Comparison of ENCODE assay signal across 19 cellular contexts in genomic region chr20:61982240-61982950, GRCh38.
A peak's percentile ranks its signal among the peaks of the same experiment; 100 is the strongest.
DNase-seq lines count a peak whose midpoint lies in the region; ATAC-seq and TF ChIP-seq lines count a peak whose summit lies in the region.
"Had no signal": no experiment of that assay in that cellular context is flagged by ENCODE, and none has a peak within 500 bp of the region (broad histone marks: within the 10 kb centered on the region; RNA-seq: fewer than 3 reads in every experiment).

No MANE protein-coding gene starts in this region.

- peaks cover under 1% of the 10 kb centered on the region for H3K36me3 ChIP-seq in CD4-positive, alpha-beta memory T cell (ENCODE audit: insufficient read depth, low read length)
- H3K36me3 ChIP-seq: pancreas, right lobe of liver had no signal

- TF ChIP-seq POLR2A in GM18505 (IDR thresholded peaks at IDR 0.05; ENCODE audit: borderline replicate concordance, extremely low read depth, insufficient read depth, insufficient read length): no peak

- peak overlapping the region; percentile 72 for H3K27ac Mint-ChIP-seq in activated CD8-positive, alpha-beta memory T cell treated with anti-CD3 and anti-CD28 coated beads, Interleukin-2, amount 10 ng/mL, durations not matched to agents 7 days and 5 days
- H3K27ac Mint-ChIP-seq in CD4-positive, alpha-beta memory T cell: peak overlapping the region in 5 of 7 donors; percentile 29 to 89 (median 79)
- H3K27ac Mint-ChIP-seq in activated CD4-positive, alpha-beta memory T cell treated with anti-CD3 and anti-CD28 coated beads for 36 hours: peak overlapping the region; percentile 28
- H3K27ac Mint-ChIP-seq in memory B cell: peak overlapping the region; percentile 69

- no peak overlapping the region for H3K4me3 ChIP-seq in CD4-positive, alpha-beta memory T cell (ENCODE audit: low read length in 2 of 2)
- H3K4me3 ChIP-seq: adrenal gland, pancreas, right lobe of liver, SJCRH30 had no signal

- POLR2A ChIA-PET in CD4-positive, alpha-beta memory T cell (lab: Charles Lee; ENCODE audit: partially characterized antibody): no interaction called here
- POLR2A ChIA-PET in activated CD4-positive, alpha-beta memory T cell treated with anti-CD3 and anti-CD28 coated beads for 36 hours (lab: Charles Lee): no interaction called here

- intact Hi-C loops in CD4-positive, alpha-beta memory T cell (cut with micrococcal nuclease): no loop called here
- intact Hi-C loops in activated CD4-positive, alpha-beta memory T cell treated with anti-CD3 and anti-CD28 coated beads for 36 hours (cut with micrococcal nuclease): no loop called here

- peaks cover 16% of the 10 kb centered on the region for H3K9me3 Mint-ChIP-seq in activated CD8-positive, alpha-beta memory T cell treated with anti-CD3 and anti-CD28 coated beads, Interleukin-2, amount 10 ng/mL, durations not matched to agents 7 days and 5 days (ENCODE audit: low read depth)
- peaks cover 0 to 24% (median 10%) of the 10 kb centered on the region in 8 donors for H3K9me3 Mint-ChIP-seq in CD4-positive, alpha-beta memory T cell
- peaks cover 6% of the 10 kb centered on the region for H3K9me3 Mint-ChIP-seq in activated CD4-positive, alpha-beta memory T cell treated with anti-CD3 and anti-CD28 coated beads for 36 hours
- peaks cover 3% of the 10 kb centered on the region for H3K9me3 Mint-ChIP-seq in memory B cell
- H3K9me3 Mint-ChIP-seq: activated T-cell treated with anti-CD3 and anti-CD28 coated beads, Interleukin-2, amount 50 U/mL, for 4 hours had no signal

- H3K36me3 Mint-ChIP-seq in activated CD8-positive, alpha-beta memory T cell treated with anti-CD3 and anti-CD28 coated beads, Interleukin-2, amount 10 ng/mL, durations not matched to agents 7 days and 5 days: peaks cover 61% of the 10 kb centered on the region
- H3K36me3 Mint-ChIP-seq in CD4-positive, alpha-beta memory T cell: peaks cover 28 to 44% of the 10 kb centered on the region in 2 donors
- peaks cover 29% of the 10 kb centered on the region for H3K36me3 Mint-ChIP-seq in activated CD4-positive, alpha-beta memory T cell treated with anti-CD3 and anti-CD28 coated beads for 36 hours
- peaks cover 29% of the 10 kb centered on the region for H3K36me3 Mint-ChIP-seq in memory B cell

- H3K27ac ChIP-seq in CD4-positive, alpha-beta memory T cell (ENCODE audit: low read depth, low read length): no peak overlapping the region
- H3K27ac ChIP-seq: adrenal gland, pancreas, right lobe of liver, SJCRH30 had no signal

- no peaks in the 10 kb centered on the region for H3K27me3 Mint-ChIP-seq in activated CD8-positive, alpha-beta memory T cell treated with anti-CD3 and anti-CD28 coated beads, Interleukin-2, amount 10 ng/mL, durations not matched to agents 7 days and 5 days
- H3K27me3 Mint-ChIP-seq in CD4-positive, alpha-beta memory T cell: no peaks in the 10 kb centered on the region
- no peaks in the 10 kb centered on the region for H3K27me3 Mint-ChIP-seq in activated CD4-positive, alpha-beta memory T cell treated with anti-CD3 and anti-CD28 coated beads for 36 hours
- H3K27me3 Mint-ChIP-seq in memory B cell: no peaks in the 10 kb centered on the region

- peaks cover 8% of the 10 kb centered on the region for H3K4me1 ChIP-seq in CD4-positive, alpha-beta memory T cell (ENCODE audit: insufficient read depth, low read length)
- H3K4me1 ChIP-seq: adrenal gland, pancreas, right lobe of liver, SJCRH30 had no signal

- CTCF ChIA-PET in activated CD8-positive, alpha-beta memory T cell treated with anti-CD3 and anti-CD28 coated beads, Interleukin-2, amount 10 ng/mL, durations not matched to agents 7 days and 5 days (lab: Charles Lee): no interaction called here
- CTCF ChIA-PET in CD4-positive, alpha-beta memory T cell (lab: Charles Lee; ENCODE audit: partially characterized antibody): no interaction called here
- CTCF ChIA-PET in activated CD4-positive, alpha-beta memory T cell treated with anti-CD3 and anti-CD28 coated beads for 36 hours (lab: Charles Lee): no interaction called here

- H3K27me3 ChIP-seq in CD4-positive, alpha-beta memory T cell (ENCODE audit: insufficient read depth, low read length): no peaks in the 10 kb centered on the region
- H3K27me3 ChIP-seq: adrenal gland, pancreas, right lobe of liver, SJCRH30 had no signal

- peaks cover 5% of the 10 kb centered on the region for H3K4me1 Mint-ChIP-seq in activated CD8-positive, alpha-beta memory T cell treated with anti-CD3 and anti-CD28 coated beads, Interleukin-2, amount 10 ng/mL, durations not matched to agents 7 days and 5 days
- H3K4me1 Mint-ChIP-seq in CD4-positive, alpha-beta memory T cell: peaks cover 8 to 43% (median 19%) of the 10 kb centered on the region in 4 donors
- H3K4me1 Mint-ChIP-seq in activated CD4-positive, alpha-beta memory T cell treated with anti-CD3 and anti-CD28 coated beads for 36 hours (ENCODE audit: low read depth): peaks cover 17% of the 10 kb centered on the region
- H3K4me1 Mint-ChIP-seq in memory B cell: peaks cover 17% of the 10 kb centered on the region

- peaks cover 0 to 4% of the 10 kb centered on the region in 2 donors for H3K9me3 ChIP-seq in CD4-positive, alpha-beta memory T cell (ENCODE audit: control insufficient read depth in 1 of 2, low read length in 2 of 2)
- H3K9me3 ChIP-seq: adrenal gland, pancreas, right lobe of liver, SJCRH30 had no signal

- ATAC-seq in activated CD8-positive, alpha-beta memory T cell treated with anti-CD3 and anti-CD28 coated beads, Interleukin-2, amount 10 ng/mL, durations not matched to agents 7 days and 5 days: no peak
- no peak for ATAC-seq in memory B cell (ENCODE audit: low read depth)
- no peak for ATAC-seq in GM18505 (IDR thresholded peaks at IDR 0.05; ENCODE audit: unreplicated experiment)
- ATAC-seq: activated T-cell treated with anti-CD3 and anti-CD28 coated beads, Interleukin-2, amount 50 U/mL, for 4 hours; pancreas; right lobe of liver had no signal

- H3K4me3 Mint-ChIP-seq in activated CD8-positive, alpha-beta memory T cell treated with anti-CD3 and anti-CD28 coated beads, Interleukin-2, amount 10 ng/mL, durations not matched to agents 7 days and 5 days: no peak overlapping the region
- peak overlapping the region in 3 of 8 donors; percentile 21 to 48 (median 34) for H3K4me3 Mint-ChIP-seq in CD4-positive, alpha-beta memory T cell
- no peak overlapping the region for H3K4me3 Mint-ChIP-seq in activated CD4-positive, alpha-beta memory T cell treated with anti-CD3 and anti-CD28 coated beads for 36 hours
- H3K4me3 Mint-ChIP-seq in memory B cell: no peak overlapping the region
- H3K4me3 Mint-ChIP-seq: activated T-cell treated with anti-CD3 and anti-CD28 coated beads, Interleukin-2, amount 50 U/mL, for 4 hours had no signal

- DNase-seq in activated CD8-positive, alpha-beta memory T cell treated with anti-CD3 and anti-CD28 coated beads, Interleukin-2, amount 10 ng/mL, durations not matched to agents 7 days and 5 days: no peak
- DNase-seq in activated CD8-positive, alpha-beta memory T cell treated with anti-CD3 and anti-CD28 coated beads, Interleukin-2, amount 50 U/mL, for 4 hours: no peak
- DNase-seq in CD4-positive, alpha-beta memory T cell: peak in 3 of 5 donors; percentile 4 to 5 (median 4)
- DNase-seq in activated CD4-positive, alpha-beta memory T cell treated with anti-CD3 and anti-CD28 coated beads for 36 hours: no peak
- DNase-seq in memory B cell (ENCODE audit: low spot score in 2 of 2) (no peak), HK-2 (ENCODE audit: unreplicated experiment) (no peak), NCI-H2227 (lab: John Stamatoyannopoulos, UW; ENCODE audit: unreplicated experiment) (no peak)
- DNase-seq: activated CD4-positive, alpha-beta T cell treated with anti-CD3 and anti-CD28 coated beads, Interleukin-2, amount 50 U/mL, for 4 hours; activated T-cell treated with anti-CD3 and anti-CD28 coated beads, Interleukin-2, amount 50 U/mL, for 4 hours; adrenal gland; cortex of kidney; glutamatergic neuron; NCI-H1105; NCI-H2081 treated with DMSO at 0.1 percent for 48 hours; NCI-H510A; pancreas; right lobe of liver; SJCRH30 had no signal

Comparison
In these comparisons a context has a peak if more than half of its experiments do, and no peak if none do; other contexts are left out.
1. DNase-seq: peak in CD4-positive, alpha-beta memory T cell (3 of 5); none in activated CD8-positive, alpha-beta memory T cell treated with anti-CD3 and anti-CD28 coated beads, Interleukin-2, amount 10 ng/mL, durations not matched to agents 7 days and 5 days (single experiment), activated CD8-positive, alpha-beta memory T cell treated with anti-CD3 and anti-CD28 coated beads, Interleukin-2, amount 50 U/mL, for 4 hours (single experiment), activated CD4-positive, alpha-beta memory T cell treated with anti-CD3 and anti-CD28 coated beads for 36 hours (single experiment), memory B cell (0 of 2), HK-2 (single experiment) and NCI-H2227 (single experiment).
2. H3K27ac Mint-ChIP-seq: peak in every context shown above with its lines; median percentile 79 in CD4-positive, alpha-beta memory T cell; 72 in activated CD8-positive, alpha-beta memory T cell treated with anti-CD3 and anti-CD28 coated beads, Interleukin-2, amount 10 ng/mL, durations not matched to agents 7 days and 5 days; 69 in memory B cell; 28 in activated CD4-positive, alpha-beta memory T cell treated with anti-CD3 and anti-CD28 coated beads for 36 hours.